In the genomic region with DNA sequence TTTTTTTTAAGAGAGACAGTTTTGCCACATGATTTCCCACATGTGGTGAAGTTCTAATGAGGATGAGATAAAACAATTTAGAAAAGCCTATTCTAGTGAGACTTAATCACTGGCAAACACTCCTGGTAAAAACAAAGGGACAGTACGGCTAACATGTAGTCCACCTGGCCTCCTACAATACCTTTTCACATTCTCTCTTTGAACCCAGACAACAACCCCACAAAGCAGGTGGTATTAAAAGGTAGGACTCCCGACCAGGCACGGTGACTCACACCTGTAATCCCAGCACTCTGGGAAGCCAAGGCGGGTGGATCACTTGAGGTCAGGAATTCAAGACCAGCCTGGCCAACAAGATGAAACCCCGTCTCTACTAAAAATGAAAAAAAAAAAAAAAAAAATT, we compare ENCODE assay signal across 18 cellular contexts. TPM values are rescaled to one million over a fixed set of nuclear protein-coding genes. Genes with fewer than 3 reads are reported as not detected.
DNase-seq lines count a peak whose midpoint lies in the region; ATAC-seq, FAIRE-seq and TF ChIP-seq lines count a peak whose summit lies in the region.
"Had no signal": no experiment of that assay in that cellular context is flagged by ENCODE, and none has a peak within 500 bp of the region (broad histone marks: within the 10 kb centered on the region; RNA-seq: fewer than 3 reads in every experiment).

No MANE protein-coding gene starts in this region.

- no peaks in the 10 kb centered on the region for H3K9me3 Mint-ChIP-seq in type B pancreatic cell
- H3K9me3 Mint-ChIP-seq: T-cell had no signal

- H3K27ac Mint-ChIP-seq in type B pancreatic cell = peak overlapping the region; percentile 52
- H3K27ac Mint-ChIP-seq: T-cell had no signal

- ATAC-seq in GM21367 (IDR thresholded peaks at IDR 0.05; ENCODE audit: unreplicated experiment) = no peak
- ATAC-seq: T-cell had no signal

- peak; percentile 44 for FAIRE-seq in HTR-8/SVneo (lab: Jason Lieb, UNC)

- no peaks in the 10 kb centered on the region for H3K27me3 ChIP-seq in esophagus (ENCODE audit: control insufficient read depth in 1 of 2, insufficient read depth in 2 of 2, low read length in 2 of 2)

- POLR2A ChIA-PET in RWPE1 (lab: Yijun Ruan, JAX; ENCODE audit: low non-redundant PET) = interaction anchor here (0.6 kb wide), 1 partner anchor 97 kb away, joined by 4 read pairs; no protein-coding TSS in a partner anchor

- H3K4me3 Mint-ChIP-seq in type B pancreatic cell = no peak overlapping the region
- H3K4me3 Mint-ChIP-seq: T-cell had no signal

- peaks cover 0 to 2% of the 10 kb centered on the region in 2 donors for H3K36me3 ChIP-seq in esophagus (ENCODE audit: control insufficient read depth in 2 of 2, insufficient read depth in 2 of 2, low read length in 1 of 2)

- CTCF ChIA-PET in RWPE1 (lab: Yijun Ruan, JAX) = no interaction called here

- peaks cover 0 to 7% of the 10 kb centered on the region in 2 donors for H3K4me1 ChIP-seq in esophagus (ENCODE audit: control insufficient read depth in 2 of 2, insufficient read depth in 2 of 2, low read length in 1 of 2)

- no peak overlapping the region for H3K4me3 ChIP-seq in esophagus (ENCODE audit: low read depth in 1 of 2, low read length in 2 of 2)

- peaks cover 36% of the 10 kb centered on the region for H3K4me1 Mint-ChIP-seq in type B pancreatic cell (ENCODE audit: unreplicated experiment)
- H3K4me1 Mint-ChIP-seq: T-cell had no signal

- H3K9me3 ChIP-seq in esophagus (ENCODE audit: control insufficient read depth in 2 of 2, insufficient read depth in 1 of 2, low read depth in 1 of 2, low read length in 1 of 2) = no peaks in the 10 kb centered on the region
- H3K9me3 ChIP-seq: SK-N-SH had no signal

- H3K36me3 Mint-ChIP-seq in type B pancreatic cell = peaks cover 10% of the 10 kb centered on the region
- H3K36me3 Mint-ChIP-seq: T-cell had no signal

- TF ChIP-seq CTCF in RWPE1 (conservative IDR thresholded peaks at IDR 0.05; ENCODE audit: low read depth) (no peak), type B pancreatic cell (conservative IDR thresholded peaks at IDR 0.05) (no peak)

- H3K27me3 Mint-ChIP-seq in type B pancreatic cell = no peaks in the 10 kb centered on the region

- DNase-seq in HTR-8/SVneo (ENCODE audit: insufficient read length, low spot score) (no peak), RWPE1 (ENCODE audit: low spot score) (no peak), type B pancreatic cell (ENCODE audit: extremely low spot score, unreplicated experiment) (no peak), occipital lobe (lab: John Stamatoyannopoulos, UW) (no peak), A172 (ENCODE audit: low spot score) (no peak)
- DNase-seq: ACHN, DMS53, IMR-90, Karpas-422, MM.1S, NCI-H1105, NCI-H187, NCI-H526 treated with DMSO at 0.1 percent for 48 hours, Right ventricle myocardium superior, SK-N-SH, T-cell had no signal

- WGBS in esophagus, 2 donors = 48 to 59% methylated on average over 5 of the region's 5 CpGs

- H3K27ac ChIP-seq in RWPE1 (0 out of 2 replicates have a peak overlapping the region, but pooled peaks have one; percentile 24), esophagus (ENCODE audit: low read depth in 2 of 2, low read length in 1 of 2) (peak overlapping the region; percentile 8 to 47)

RNA-seq across cellular contexts. Expression of gene PARD3, which starts 12.4 kb away (rescaled TPM):
- polyA plus RNA-seq in esophagus = 10 to 100 TPM; 40.3 to 71.3 TPM
- total RNA-seq in type B pancreatic cell (ENCODE audit: low replicate concordance) (52.3 and 54.1 TPM in 2 replicates), occipital lobe (20.6 TPM)
- 48.3 and 52.9 TPM in 2 replicates for total RNA-seq in A172 (2014; rRNA removed; shearing (Covaris generic))
